Comparison of ENCODE assay signal across 23 cellular contexts in genomic region chr10:113042961-113043360, GRCh38.
DNase-seq lines count a peak whose midpoint lies in the region; ATAC-seq and TF ChIP-seq lines count a peak whose summit lies in the region.
"Had no signal": no experiment of that assay in that cellular context is flagged by ENCODE, and none has a peak within 500 bp of the region (broad histone marks: within the 10 kb centered on the region; RNA-seq: fewer than 3 reads in every experiment).

No MANE protein-coding gene starts in this region.

- no peak overlapping the region for H3K4me2 ChIP-seq in GM23248 (ENCODE audit: unreplicated experiment)
- H3K4me2 ChIP-seq: KMS-11, PC-9 had no signal

- H3K9ac ChIP-seq in GM23248, result no peak overlapping the region
- H3K9ac ChIP-seq: KMS-11 had no signal

- 31 to 33% methylated on average over 5 of the region's 5 CpGs for WGBS in GM23248 (ENCODE audit: low coverage in 1 of 2, low lambda C conversion rate in 2 of 2, missing lambda C conversion rate in 2 of 2), 2 experiments
- WGBS in aorta, 2 donors, result 77 to 80% methylated on average over 5 of the region's 5 CpGs

- TF ChIP-seq CTCF in breast epithelium (IDR thresholded peaks at IDR 0.05), result no peak
- TF ChIP-seq CTCF in mesothelial cell of epicardium (IDR thresholded peaks at IDR 0.05; ENCODE audit: unreplicated experiment), result no peak

- H3K9me3 Mint-ChIP-seq in mesothelial cell of epicardium, result no peaks in the 10 kb centered on the region
- H3K9me3 Mint-ChIP-seq: CD8-positive, alpha-beta memory T cell had no signal

- H3K27ac ChIP-seq in GM23248 (peak overlapping the region; percentile 35; the same call in 1 of the 2 replicates), breast epithelium (peak overlapping the region; percentile 59 to 80), aorta (ENCODE audit: low read depth in 1 of 2, low read length in 2 of 2) (no peak overlapping the region)
- H3K27ac ChIP-seq: KMS-11, SJSA1 had no signal

- no peak for TF ChIP-seq POLR2A in breast epithelium (IDR thresholded peaks at IDR 0.05)

- ATAC-seq in sciatic nerve, result peak; percentile 27
- peak; percentile 5 for ATAC-seq in aorta (ENCODE audit: low FRiP score)

- H3K4me1 ChIP-seq in GM23248 (ENCODE audit: insufficient read depth) (peaks cover 55% of the 10 kb centered on the region), breast epithelium (peaks cover 0 to 8% of the 10 kb centered on the region in 2 donors), aorta (ENCODE audit: control insufficient read depth in 1 of 2, insufficient read depth in 2 of 2, low read length in 2 of 2) (peaks cover 11 to 19% of the 10 kb centered on the region in 2 donors)

- H3K36me3 Mint-ChIP-seq in mesothelial cell of epicardium, result peaks cover 21% of the 10 kb centered on the region

- H3K27me3 ChIP-seq in GM23248 (replicated peaks; ENCODE audit: insufficient read depth) (no peaks in the 10 kb centered on the region), breast epithelium (no peaks in the 10 kb centered on the region), aorta (ENCODE audit: control insufficient read depth in 1 of 2, insufficient read depth in 2 of 2, low read length in 1 of 2) (no peaks in the 10 kb centered on the region)
- H3K27me3 ChIP-seq: SJSA1 had no signal

- no peak overlapping the region for H2AFZ ChIP-seq in GM23248
- H2AFZ ChIP-seq: PC-9 had no signal

- H3K4me1 Mint-ChIP-seq in mesothelial cell of epicardium, result peaks cover 15% of the 10 kb centered on the region

- in situ Hi-C loops in GM23248 (cut with MboI), result no loop called here

- no peaks in the 10 kb centered on the region for H3K27me3 Mint-ChIP-seq in mesothelial cell of epicardium (ENCODE audit: low read depth)

- no peaks in the 10 kb centered on the region for H4K20me1 ChIP-seq in GM23248 (ENCODE audit: insufficient read depth)

- intact Hi-C loops in breast epithelium (cut with DNase I; ENCODE audit: low total_unique reads) (no loop called here), sciatic nerve (cut with DNase I) (no loop called here), aorta (cut with DNase I) (no loop called here)

- H3K4me3 ChIP-seq in GM23248 (no peak overlapping the region), breast epithelium (no peak overlapping the region), aorta (ENCODE audit: low read length in 2 of 2) (no peak overlapping the region)
- H3K4me3 ChIP-seq: PC-9, SJSA1 had no signal

- H3K4me3 Mint-ChIP-seq in mesothelial cell of epicardium, result no peak overlapping the region

- H3K9me3 ChIP-seq in GM23248 (ENCODE audit: low read depth) (no peaks in the 10 kb centered on the region), breast epithelium (no peaks in the 10 kb centered on the region), aorta (ENCODE audit: control insufficient read depth, low read length) (no peaks in the 10 kb centered on the region)
- H3K9me3 ChIP-seq: SJSA1 had no signal

- peaks cover 98% of the 10 kb centered on the region for H3K79me2 ChIP-seq in GM23248 (ENCODE audit: insufficient read depth)

- H3K9me2 ChIP-seq in GM23248 (ENCODE audit: insufficient read depth), result no peaks in the 10 kb centered on the region

- peak; percentile 29 for DNase-seq in GM23248
- DNase-seq in breast epithelium (ENCODE audit: low spot score in 2 of 2), result no peak
- DNase-seq in sciatic nerve (ENCODE audit: low spot score), result no peak
- DNase-seq in aorta, result no peak
- no peak for DNase-seq in A172 (ENCODE audit: low spot score)
- no peak for DNase-seq in NCI-H187 treated with DMSO at 0.1 percent for 48 hours (lab: John Stamatoyannopoulos, UW)
- DNase-seq in mesothelial cell of epicardium (ENCODE audit: low spot score in 2 of 2, unreplicated experiment in 2 of 2), result no peak
- DNase-seq: AML-193; C1 segment of cervical spinal cord; Calu3; CD8-positive, alpha-beta memory T cell; DMS153; GOT3; IMR-90; NCI-H1105; NCI-H146; NCI-H2029 treated with DMSO at 0.1 percent for 48 hours; NCI-H226; NCI-H510A treated with DMSO at 0.1 percent for 48 hours; NCI-H748 treated with DMSO at 0.1 percent for 48 hours; PC-9 had no signal

- H3K36me3 ChIP-seq in GM23248 (ENCODE audit: low read depth) (peaks cover 11% of the 10 kb centered on the region; the same call in 1 of the 2 replicates), breast epithelium (no peaks in the 10 kb centered on the region), aorta (ENCODE audit: control insufficient read depth in 1 of 2, insufficient read depth in 2 of 2, low read length in 1 of 2) (no peaks in the 10 kb centered on the region)

- peaks cover 38% of the 10 kb centered on the region for H3F3A ChIP-seq in GM23248 (ENCODE audit: insufficient read depth)

- H3K27ac Mint-ChIP-seq in mesothelial cell of epicardium, result no peak overlapping the region

Comparison
In these comparisons a context has a peak if more than half of its experiments do, and no peak if none do; other contexts are left out.
1. H3K27ac ChIP-seq: peak in GM23248 (single experiment) and breast epithelium (2 of 2); none in aorta (0 of 2).